ENCODE assay signal across 17 cellular contexts in genomic region chr12:51773145-51773869, GRCh38.
DNase-seq lines count a peak whose midpoint lies in the region; ATAC-seq, FAIRE-seq and TF ChIP-seq lines count a peak whose summit lies in the region.
"Had no signal": no experiment of that assay in that cellular context is flagged by ENCODE, and none has a peak within 500 bp of the region (broad histone marks: within the 10 kb centered on the region; RNA-seq: fewer than 3 reads in every experiment).

No MANE protein-coding gene starts in this region.

- no peak overlapping the region; the same call in 1 of the 2 replicates for H4K5ac ChIP-seq in IMR-90 (ENCODE audit: low read depth, low read length)

- H3K27ac ChIP-seq in IMR-90 (ENCODE audit: insufficient read depth, low read length) = no peak overlapping the region; the same call in 1 of the 2 replicates
- no peak overlapping the region for H3K27ac ChIP-seq in HepG2 (ENCODE audit: extremely low read length, insufficient read depth, low read length)
- H3K27ac ChIP-seq: esophagus squamous epithelium, skin epidermis had no signal

- no peak overlapping the region for H3K4me3 ChIP-seq in IMR-90 (ENCODE audit: insufficient read depth, low read depth, low read length)
- H3K4me3 ChIP-seq in HepG2 (replicated peaks in 1 of 3; ENCODE audit: insufficient read depth in 1 of 3, low read depth in 2 of 3, low read length in 3 of 3) = no peak overlapping the region
- H3K4me3 ChIP-seq: esophagus squamous epithelium, skin epidermis had no signal

- dilution Hi-C loops in IMR-90 (cut with HindIII; ENCODE audit: low sequenced_read_pairs, unreplicated experiment) = no loop called here

- H2BK120ac ChIP-seq in IMR-90 (ENCODE audit: low read depth, low read length) = peak overlapping the region; percentile 82

- peak overlapping the region; percentile 86; the same call in 1 of the 2 replicates for H2AK5ac ChIP-seq in IMR-90 (ENCODE audit: low read depth, low read length)

- H3K23ac ChIP-seq in IMR-90 (ENCODE audit: low read depth, low read length) = no peak overlapping the region

- DNase-seq in AG20443 (ENCODE audit: low spot score) = peak; percentile 60
- peak; percentile 77 for DNase-seq in IMR-90
- peak; percentile 44 for DNase-seq in astrocyte of the hippocampus (ENCODE audit: low read depth, low spot score)
- DNase-seq in HepG2 (ENCODE audit: low spot score) = no peak
- no peak for DNase-seq in SKM-1 treated with dmso at 0.1 percent for 144 hours (lab: John Stamatoyannopoulos, UW; ENCODE audit: unreplicated experiment)
- DNase-seq in mesenteric fat pad (ENCODE audit: low spot score) = no peak
- DNase-seq: activated CD4-positive, alpha-beta T cell treated with anti-CD3 and anti-CD28 coated beads for 4 hours; activated naive CD8-positive, alpha-beta T cell treated with anti-CD3 and anti-CD28 coated beads, Interleukin-2, amount 10 ng/mL, durations not matched to agents 7 days and 5 days; DMS79; esophagus squamous epithelium; NCI-H1694 treated with DMSO at 0.1 percent for 48 hours; stimulated activated CD8-positive, alpha-beta memory T cell treated with anti-CD3 and anti-CD28 coated beads, Interleukin-4, amount 100 ng/mL, for 48 hours had no signal

- in situ Hi-C loops in IMR-90 (cut with MboI; ENCODE audit: low sequenced_read_pairs) = no loop called here
- in situ Hi-C loops in HepG2 (cut with HindIII; ENCODE audit: extremely low pct_ligation_motif_present, low pct_unique_long_range_greater_than_20kb) = no loop called here

- H2BK5ac ChIP-seq in IMR-90 (ENCODE audit: low read depth, low read length, poor library complexity, severe bottlenecking) = peak overlapping the region; percentile 69

- no TSS peak for BruUV-seq in IMR-90 (replicated peaks; lab: Mats Ljungman, UMichigan)
- no TSS peak for BruUV-seq in HepG2 (replicated peaks; lab: Mats Ljungman, UMichigan)

- peaks cover 7% of the 10 kb centered on the region for H3K4me1 ChIP-seq in IMR-90 (ENCODE audit: control insufficient read depth, insufficient read depth, low read length)
- H3K4me1 ChIP-seq in HepG2 (ENCODE audit: insufficient read depth, low read length) = peaks cover 12% of the 10 kb centered on the region
- H3K4me1 ChIP-seq: esophagus squamous epithelium had no signal

- TF ChIP-seq EP300 in HepG2 (IDR thresholded peaks at IDR 0.05; ENCODE audit: low read depth in 2 of 2, low read length in 2 of 2) (no peak), HepG2 (CRISPR knock-in tag; IDR thresholded peaks at IDR 0.05; ENCODE audit: borderline replicate concordance) (no peak)

- peak overlapping the region; percentile 45; the same call in 1 of the 3 replicates for H2BK15ac ChIP-seq in IMR-90 (ENCODE audit: low read depth, low read length)

- no peak overlapping the region for H2AFZ ChIP-seq in IMR-90 (replicated peaks; ENCODE audit: low read length, poor library complexity)
- H2AFZ ChIP-seq in HepG2 (ENCODE audit: low read length) = no peak overlapping the region

- H3K4me2 ChIP-seq in IMR-90 (ENCODE audit: low read depth, low read length) (no peak overlapping the region), HepG2 (ENCODE audit: low read depth, low read length) (no peak overlapping the region)

- H4K20me1 ChIP-seq in IMR-90 (ENCODE audit: insufficient read depth, low read length) (peaks cover 4% of the 10 kb centered on the region; the same call in 1 of the 2 replicates), HepG2 (ENCODE audit: insufficient read depth, low read length) (no peaks in the 10 kb centered on the region)

- 0 out of 4 replicates have a peak overlapping the region, but pooled peaks of 1 of the 2 experiments have one; percentile 13 for H4K8ac ChIP-seq in IMR-90 (ENCODE audit: low read depth in 2 of 2, low read length in 2 of 2)

- H3K9ac ChIP-seq in IMR-90 (ENCODE audit: low read depth, low read length) = no peak overlapping the region
- no peak overlapping the region for H3K9ac ChIP-seq in HepG2 (ENCODE audit: insufficient read depth, low read depth, low read length)

- TF ChIP-seq RAD21 in IMR-90 (IDR thresholded peaks at IDR 0.05; ENCODE audit: low read length) (no peak), HepG2 (CRISPR knock-in tag; IDR thresholded peaks at IDR 0.05) (no peak)

- peak; percentile 69 for ATAC-seq in IMR-90 (ENCODE audit: low read depth)
- no peak for ATAC-seq in HepG2
- no peak for ATAC-seq in HG03097 (IDR thresholded peaks at IDR 0.05; ENCODE audit: low FRiP score, unreplicated experiment)
- ATAC-seq in GM21367 (IDR thresholded peaks at IDR 0.05; ENCODE audit: unreplicated experiment) = no peak
- ATAC-seq: Panc1 had no signal

- WGBS in IMR-90 (ENCODE audit: extremely low coverage in 2 of 2, insufficient read length in 1 of 2), 2 experiments = no CpG with 5 or more reads among the region's 2 CpGs
- 85% methylated on average over 2 of the region's 2 CpGs for WGBS in HepG2 (ENCODE audit: low lambda C conversion rate)

- H3K36me3 ChIP-seq in IMR-90 (ENCODE audit: control insufficient read depth, insufficient read depth, low read length) = peaks cover 12% of the 10 kb centered on the region
- H3K36me3 ChIP-seq in HepG2 (replicated peaks in 1 of 2; ENCODE audit: control insufficient read depth in 1 of 2, insufficient read depth in 2 of 2, low read length in 2 of 2) = no peaks in the 10 kb centered on the region
- H3K36me3 ChIP-seq: esophagus squamous epithelium had no signal

- peaks cover 14% of the 10 kb centered on the region for H3K9me1 ChIP-seq in IMR-90 (ENCODE audit: insufficient read depth, low read length)

- H3K27me3 ChIP-seq in IMR-90 (ENCODE audit: control insufficient read depth, insufficient read depth, low read length) = no peaks in the 10 kb centered on the region
- H3K27me3 ChIP-seq in HepG2 (ENCODE audit: control insufficient read depth in 1 of 2, insufficient read depth in 2 of 2, low read length in 2 of 2) = no peaks in the 10 kb centered on the region
- H3K27me3 ChIP-seq: esophagus squamous epithelium had no signal

- no peaks in the 10 kb centered on the region for H3K79me2 ChIP-seq in HepG2 (ENCODE audit: insufficient read depth, low read length)

- no peak overlapping the region for H2AK9ac ChIP-seq in IMR-90 (replicated peaks; ENCODE audit: low read depth, low read length, poor library complexity)

- H3K4ac ChIP-seq in IMR-90 (ENCODE audit: low read depth, low read length) = peak overlapping the region; percentile 70

- H3K18ac ChIP-seq in IMR-90 (ENCODE audit: low read depth, low read length) = 0 out of 2 replicates have a peak overlapping the region, but pooled peaks have one; percentile 18

- POLR2A ChIA-PET in IMR-90 (lab: Charles Lee; ENCODE audit: unreplicated experiment) = no interaction called here
- POLR2A ChIA-PET in HepG2 (lab: Yijun Ruan, JAX) = no interaction called here

- TF ChIP-seq CTCF in IMR-90 (conservative IDR thresholded peaks at IDR 0.05; ENCODE audit: low read depth, low read length) (no peak), HepG2 (CRISPR knock-in tag; IDR thresholded peaks at IDR 0.05) (no peak)

- H3K9me3 ChIP-seq in IMR-90 (ENCODE audit: control insufficient read depth, insufficient read depth, low read length) (peaks cover 8% of the 10 kb centered on the region), HepG2 (ENCODE audit: low read length) (no peaks in the 10 kb centered on the region)
- H3K9me3 ChIP-seq: esophagus squamous epithelium had no signal

- H3K56ac ChIP-seq in IMR-90 (ENCODE audit: extremely low read depth, insufficient read depth, low read length) = no peak overlapping the region

- CTCF ChIA-PET in IMR-90 (lab: Yijun Ruan, JAX) (interaction anchor here (0.8 kb wide), 1 partner anchor 273 kb away, joined by 3 read pairs; no protein-coding TSS in a partner anchor), HepG2 (lab: Yijun Ruan, JAX; ENCODE audit: low intra/inter-chr PET ratio, low total read pairs) (no interaction called here)

- 0 out of 4 replicates have a peak, but pooled peaks cover 0 to 3% of the 10 kb centered on the region in 2 experiments for H3K79me1 ChIP-seq in IMR-90 (ENCODE audit: low read depth in 1 of 2, low read length in 2 of 2)

- H3K14ac ChIP-seq in IMR-90 (replicated peaks; ENCODE audit: low read depth, low read length) = peak overlapping the region; percentile 76; the same call in 1 of the 2 replicates

- peak overlapping the region; percentile 95 for H2BK20ac ChIP-seq in IMR-90 (ENCODE audit: low read depth, low read length)

- intact Hi-C loops in IMR-90 (cut with micrococcal nuclease) (no loop called here), HepG2 (cut with micrococcal nuclease; ENCODE audit: unreplicated experiment) (no loop called here)

- FAIRE-seq in HepG2 (lab: Jason Lieb, UNC) = no peak
- FAIRE-seq: H1 had no signal

- peak overlapping the region; percentile 85 for H4K91ac ChIP-seq in IMR-90 (ENCODE audit: insufficient read depth, low read depth, low read length)

- TF ChIP-seq POLR2A in IMR-90 (IDR thresholded peaks at IDR 0.05; ENCODE audit: low read depth, low read length) (no peak), HepG2 (IDR thresholded peaks at IDR 0.05; ENCODE audit: insufficient read depth in 1 of 2, low read depth in 2 of 2, low read length in 2 of 2) (no peak)

TF ChIP-seq in IMR-90, 13 proteins besides CTCF, POLR2A, EP300 and RAD21 (continues in another document):
- TF ChIP-seq NFE2L2 (IDR thresholded peaks at IDR 0.05; ENCODE audit: low read depth, low read length) = peak; percentile 96
- peak; percentile 93 for TF ChIP-seq CEBPB (IDR thresholded peaks at IDR 0.05; ENCODE audit: low read depth, low read length)
- TF ChIP-seq MAFK (IDR thresholded peaks at IDR 0.05; ENCODE audit: low read depth, low read length) = peak; percentile 81
- no peak for TF ChIP-seq MXI1 (IDR thresholded peaks at IDR 0.05; ENCODE audit: borderline replicate concordance, low read depth, low read length)

TF ChIP-seq in HepG2, 621 proteins besides CTCF, POLR2A, EP300 and RAD21 (continues in another document):
- TF ChIP-seq MAFK (conservative IDR thresholded peaks at IDR 0.05 in 1 of 2, IDR thresholded peaks at IDR 0.05 in 1 of 2; ENCODE audit: low read length in 2 of 2) (peak in 1 of 2 experiments; percentile 10; a peak in 1 of 4 replicates), ZNF317 (CRISPR knock-in tag; IDR thresholded peaks at IDR 0.05) (no peak), NFE2L2 (IDR thresholded peaks at IDR 0.05; ENCODE audit: low read length) (peak; percentile 67; the same call in 1 of the 2 replicates)

Comparison
In these comparisons a context has a peak if more than half of its experiments do, and no peak if none do; other contexts are left out.
1. DNase-seq: peak in AG20443 (single experiment), IMR-90 (single experiment) and astrocyte of the hippocampus (single experiment); none in HepG2 (single experiment), SKM-1 treated with dmso at 0.1 percent for 144 hours (single experiment) and mesenteric fat pad (single experiment).